ENCODE assay signal across 1 cellular context in the genomic region with DNA sequence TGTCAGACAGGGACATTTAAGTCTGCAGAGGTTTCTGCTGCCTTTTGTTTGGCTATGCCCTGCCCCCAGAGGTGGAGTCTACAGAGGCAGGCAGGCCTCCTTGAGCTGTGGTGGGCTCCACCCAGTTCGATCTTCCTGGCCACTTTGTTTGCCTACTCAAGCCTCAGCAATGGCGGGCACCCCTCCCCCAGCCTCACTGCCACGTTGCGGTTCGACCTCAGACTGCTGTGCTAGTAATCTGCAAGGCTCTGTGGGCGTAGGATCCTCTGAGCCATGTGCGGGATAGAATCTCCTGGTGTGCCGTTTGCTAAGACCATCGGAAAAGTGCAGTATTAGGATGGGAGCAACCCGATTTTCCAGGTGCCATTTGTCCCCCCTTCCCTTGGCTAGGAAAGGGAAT. TPM values are rescaled to one million over a fixed set of nuclear protein-coding genes. Genes with fewer than 3 reads are reported as not detected.
"Had no signal": no experiment of that assay in that cellular context is flagged by ENCODE, and none has a peak within 500 bp of the region (broad histone marks: within the 10 kb centered on the region; RNA-seq: fewer than 3 reads in every experiment).

No MANE protein-coding gene starts in this region.

RNA-seq across cellular contexts. Expression of gene EPB41L4A, which starts 47.2 kb away (rescaled TPM):
- total RNA-seq: activated CD4-positive, alpha-beta T cell treated with anti-CD3 and anti-CD28 coated beads, Interleukin-2, amount 10 ng/mL, durations not matched to agents 24 days and 14 days had no signal
